9 cellular contexts compared by ENCODE assay signal in the genomic region with DNA sequence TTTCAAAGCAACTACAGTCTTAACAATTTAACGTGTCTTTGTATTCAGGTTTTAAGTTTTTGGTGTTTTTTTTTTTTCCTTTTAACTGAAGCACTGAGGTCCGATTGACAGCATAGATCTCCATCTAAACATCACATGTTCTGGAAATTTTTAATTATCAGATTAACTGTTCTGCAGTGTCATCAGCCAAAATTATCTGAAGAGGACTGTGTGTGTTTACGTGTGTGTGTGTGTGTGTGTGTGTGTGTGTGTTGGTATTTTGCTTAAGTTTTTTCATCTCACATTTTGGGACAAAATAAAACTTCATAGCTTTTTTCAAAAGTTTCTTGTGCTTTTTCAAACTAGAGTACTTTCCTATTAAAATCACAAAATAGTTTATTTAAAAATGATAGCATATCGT. TPM values are rescaled to one million over a fixed set of nuclear protein-coding genes. Genes with fewer than 3 reads are reported as not detected.
DNase-seq lines count a peak whose midpoint lies in the region; ATAC-seq and TF ChIP-seq lines count a peak whose summit lies in the region.
"Had no signal": no experiment of that assay in that cellular context is flagged by ENCODE, and none has a peak within 500 bp of the region (broad histone marks: within the 10 kb centered on the region; RNA-seq: fewer than 3 reads in every experiment).

No MANE protein-coding gene starts in this region.

- H3K27me3 ChIP-seq in Caco-2 (replicated peaks; ENCODE audit: control insufficient read depth, insufficient read depth, low read length) = no peaks in the 10 kb centered on the region
- H3K27me3 ChIP-seq in PC-3 (ENCODE audit: low read length) = no peaks in the 10 kb centered on the region
- no peaks in the 10 kb centered on the region for H3K27me3 ChIP-seq in ovary
- H3K27me3 ChIP-seq in WERI-Rb-1 (ENCODE audit: insufficient read depth, low read depth, severe bottlenecking) = no peaks in the 10 kb centered on the region

- no peak for TF ChIP-seq POLR2A in ovary (IDR thresholded peaks at IDR 0.05)

- H3K4me1 Mint-ChIP-seq in Caco-2 (ENCODE audit: low read depth, unreplicated experiment) = peaks cover 7% of the 10 kb centered on the region

- BruUV-seq in Caco-2 (replicated peaks; lab: Mats Ljungman, UMichigan) (no TSS peak), PC-3 (replicated peaks; lab: Mats Ljungman, UMichigan) (no TSS peak)

- no peaks in the 10 kb centered on the region for H3K9me3 Mint-ChIP-seq in Caco-2 (ENCODE audit: unreplicated experiment)

- no peaks in the 10 kb centered on the region for H4K20me1 ChIP-seq in PC-3 (ENCODE audit: low read length)

- H3K36me3 Mint-ChIP-seq in Caco-2 (ENCODE audit: insufficient read depth, unreplicated experiment) = no peaks in the 10 kb centered on the region

- CTCF ChIA-PET in Caco-2 (lab: Charles Lee) = interaction anchor here (0.8 kb wide), 1 partner anchor 166 kb away, joined by 5 read pairs; no protein-coding TSS in a partner anchor
- CTCF ChIA-PET in PC-3 (lab: Charles Lee) = interaction anchor here (0.7 kb wide), 1 partner anchor 53 kb away, joined by 3 read pairs; no protein-coding TSS in a partner anchor

- ATAC-seq in PC-3 = no peak
- no peak for ATAC-seq in HG03095 (IDR thresholded peaks at IDR 0.05; ENCODE audit: unreplicated experiment)

- H3K9me3 ChIP-seq in Caco-2 (no peaks in the 10 kb centered on the region), PC-3 (ENCODE audit: low read length) (no peaks in the 10 kb centered on the region), ovary (no peaks in the 10 kb centered on the region), WERI-Rb-1 (ENCODE audit: severe bottlenecking) (no peaks in the 10 kb centered on the region)

- intact Hi-C loops in Caco-2 (cut with micrococcal nuclease; ENCODE audit: unreplicated experiment) (loop anchor here (5.0 kb wide), 3 partner anchors 102 to 412 kb away; partner anchors contain the start of genes ACTL6A and KCNMB3), PC-3 (cut with micrococcal nuclease) (loop anchor here (5.0 to 10.0 kb wide), 2 partner anchors 75 to 412 kb away; partner anchors contain the start of gene ACTL6A), ovary (cut with DNase I) (loop anchor here in 3 of 4 donors (5.0 kb wide), 3 partner anchors 32 to 172 kb away; partner anchors contain the start of gene ZNF639 (in 2 of the 3))

- no peak overlapping the region for H3K27ac Mint-ChIP-seq in Caco-2 (ENCODE audit: unreplicated experiment)

- no peaks in the 10 kb centered on the region for H3K4me1 ChIP-seq in Caco-2
- H3K4me1 ChIP-seq in PC-3 (ENCODE audit: insufficient read depth, low read length) = peaks cover 12% of the 10 kb centered on the region; the same call in 1 of the 2 replicates
- H3K4me1 ChIP-seq in ovary (ENCODE audit: insufficient read depth) = peaks cover 5% of the 10 kb centered on the region

- H3K4me2 ChIP-seq in PC-3 (ENCODE audit: low read length) = peak overlapping the region; percentile 85

- no peaks in the 10 kb centered on the region for H3K9me2 ChIP-seq in PC-3 (replicated peaks; ENCODE audit: low read length)

- peak overlapping the region; percentile 96 for H2AFZ ChIP-seq in PC-3 (ENCODE audit: low read length)

- H3K36me3 ChIP-seq in Caco-2 (ENCODE audit: control insufficient read depth, insufficient read depth, low read length) (no peaks in the 10 kb centered on the region), PC-3 (ENCODE audit: low read depth, low read length) (no peaks in the 10 kb centered on the region), ovary (no peaks in the 10 kb centered on the region), WERI-Rb-1 (no peaks in the 10 kb centered on the region)

- H3K9ac ChIP-seq in PC-3 (ENCODE audit: low read length) = peak overlapping the region; percentile 85

- no peak overlapping the region for H3K4me3 Mint-ChIP-seq in Caco-2 (ENCODE audit: unreplicated experiment)

- TF ChIP-seq CTCF in Caco-2 (IDR thresholded peaks at IDR 0.05; ENCODE audit: insufficient read depth in 1 of 2, low read depth in 1 of 2, low read length in 1 of 2, severe bottlenecking in 1 of 2, unreplicated experiment in 1 of 2) (no peak), PC-3 (conservative IDR thresholded peaks at IDR 0.05; ENCODE audit: low read depth, low read length) (no peak), epithelial cell of esophagus (IDR thresholded peaks at IDR 0.05; ENCODE audit: insufficient read depth, low read depth, low read length, missing control alignments) (no peak), ovary (IDR thresholded peaks at IDR 0.05) (no peak), WERI-Rb-1 (IDR thresholded peaks at IDR 0.05; ENCODE audit: low read depth, low read length) (no peak)

- POLR2A ChIA-PET in Caco-2 (lab: Charles Lee) (no interaction called here), PC-3 (lab: Charles Lee; ENCODE audit: unreplicated experiment) (no interaction called here)

- DNase-seq in Caco-2 (no peak), PC-3 (no peak), epithelial cell of esophagus (ENCODE audit: low read depth) (no peak), ovary (no peak), WERI-Rb-1 (no peak), iPS-NIHi7 (ENCODE audit: extremely low spot score) (no peak)
- no peak for DNase-seq in stimulated activated CD4-positive, alpha-beta T cell treated with anti-CD3 and anti-CD28 coated beads, Interleukin-1b, Interleukin-23, amount 100 ng/mL, for 48 hours
- DNase-seq: NCI-H1105 had no signal

- H3K27ac ChIP-seq in PC-3 (ENCODE audit: low read length) (no peak overlapping the region), ovary (peak overlapping the region in 1 of 2 donors; percentile 96), WERI-Rb-1 (no peak overlapping the region)

- H3K4me3 ChIP-seq in Caco-2 (ENCODE audit: low read depth, low read length) (peak overlapping the region; percentile 75), PC-3 (ENCODE audit: low read length) (peak overlapping the region; percentile 91), epithelial cell of esophagus (ENCODE audit: low read length) (peak overlapping the region; percentile 93), ovary (peak overlapping the region; percentile 91), WERI-Rb-1 (ENCODE audit: low read depth, low read length) (no peak overlapping the region)

- H3K27me3 Mint-ChIP-seq in Caco-2 (ENCODE audit: insufficient read depth, unreplicated experiment) = no peaks in the 10 kb centered on the region

- peaks cover 59% of the 10 kb centered on the region for H3K79me2 ChIP-seq in PC-3 (ENCODE audit: low read length)

- WGBS in ovary, 3 donors = 11 to 15% (median 12%) methylated on average over 4 of the region's 4 CpGs

- H3F3A ChIP-seq in PC-3 (ENCODE audit: low read length, unreplicated experiment) = no peaks in the 10 kb centered on the region

- no peak for TF ChIP-seq EP300 in ovary (IDR thresholded peaks at IDR 0.05)

RNA-seq across cellular contexts. Expression of gene PIK3CA, which starts 1.8 kb away (rescaled TPM):
- total RNA-seq in Caco-2 (2022) (8.4 and 10.6 TPM in 2 replicates), PC-3 (2014; rRNA removed) (13.4 and 20.5 TPM in 2 replicates), ovary (10 to 100 TPM; 15.0 to 29.7 (median 23.2) TPM)
- polyA plus RNA-seq in ovary = 10 to 100 TPM in 1 of 2 donors, 1 to 10 TPM in 1; 8.9 to 14.6 TPM
